ENCODE assay signal across 8 cellular contexts in the genomic region with DNA sequence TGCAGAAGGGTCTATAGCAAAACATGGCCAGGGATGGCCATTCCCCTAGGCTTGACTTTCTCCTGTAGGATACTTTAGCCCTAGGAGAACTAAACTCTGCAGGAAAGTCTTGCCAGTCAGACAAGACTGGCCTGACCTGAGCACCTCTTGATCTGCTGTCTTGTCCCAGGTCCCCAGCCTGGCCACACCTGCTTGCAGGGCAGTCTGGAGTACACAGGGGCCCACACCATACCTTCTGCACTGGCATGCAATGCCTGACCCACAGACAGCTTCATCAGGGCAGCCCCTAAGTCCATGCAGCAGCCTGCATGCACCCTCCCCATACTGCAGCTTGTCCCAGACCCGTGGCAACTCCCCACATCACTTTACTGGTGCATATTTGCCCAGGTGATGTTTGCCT.
"Had no signal": no experiment of that assay in that cellular context is flagged by ENCODE, and none has a peak within 500 bp of the region (broad histone marks: within the 10 kb centered on the region; RNA-seq: fewer than 3 reads in every experiment).

No MANE protein-coding gene starts in this region.

- H3K27ac Mint-ChIP-seq: IgD-negative memory B cell had no signal

- H3K27me3 Mint-ChIP-seq: IgD-negative memory B cell had no signal

- FAIRE-seq: HepG2, HTR-8/SVneo, K562 had no signal

- H3K4me3 ChIP-seq: K562 had no signal

- H3K27ac ChIP-seq: HL-60 had no signal

- DNase-seq: IMR-90, KBM-7, KG1 had no signal

- H3K4me1 Mint-ChIP-seq: IgD-negative memory B cell had no signal

- H3K4me3 Mint-ChIP-seq: IgD-negative memory B cell had no signal

- ATAC-seq: HepG2, K562 had no signal

- H3K36me3 Mint-ChIP-seq: IgD-negative memory B cell had no signal
